ENCODE assay signal across 19 cellular contexts in the genomic region with DNA sequence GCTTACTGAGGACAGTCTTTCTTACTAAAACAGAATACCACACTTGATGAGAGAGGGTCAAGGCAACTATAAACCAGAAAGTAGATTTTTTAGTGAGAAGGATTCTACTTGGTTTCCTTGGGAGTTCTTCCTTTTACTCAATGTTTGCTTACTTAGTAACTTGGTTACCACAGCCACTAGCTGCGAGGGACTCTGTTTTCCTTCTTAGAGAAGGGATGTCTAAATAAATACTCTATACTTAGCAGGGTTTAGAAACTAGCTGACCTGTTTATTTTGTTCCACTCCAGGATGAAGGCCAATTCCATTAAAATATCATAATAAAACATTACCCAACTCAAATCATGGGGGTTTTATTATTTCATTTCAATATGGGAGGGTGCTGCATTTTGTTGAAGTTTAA.
DNase-seq lines count a peak whose midpoint lies in the region; ATAC-seq and TF ChIP-seq lines count a peak whose summit lies in the region.
"Had no signal": no experiment of that assay in that cellular context is flagged by ENCODE, and none has a peak within 500 bp of the region (broad histone marks: within the 10 kb centered on the region; RNA-seq: fewer than 3 reads in every experiment).

No MANE protein-coding gene starts in this region.

- H3K4me3 ChIP-seq in left ventricle myocardium inferior (no peak overlapping the region), lower lobe of right lung (no peak overlapping the region)
- H3K4me3 ChIP-seq: GM12878, SJSA1 had no signal

- DNase-seq in left ventricle myocardium superior (no peak), left ventricle myocardium inferior (no peak), brain pericyte (ENCODE audit: low read depth, low spot score) (peak; percentile 87), lower lobe of right lung (no peak), SHP77 treated with DMSO at 0.1 percent for 48 hours (lab: John Stamatoyannopoulos, UW) (no peak)
- no peak for DNase-seq in activated naive CD4-positive, alpha-beta T cell treated with Interleukin-2 at 50 U/mL for 16 hours
- DNase-seq: activated CD4-positive, alpha-beta T cell treated with anti-CD3 and anti-CD28 coated beads, Interleukin-2, amount 10 ng/mL, durations not matched to agents 7 days and 5 days; CD8-positive, alpha-beta memory T cell; central memory CD4-positive, alpha-beta T cell; H9; islet precursor cell; NCI-H1092; stimulated activated CD4-positive, alpha-beta T cell treated with anti-CD3 and anti-CD28 coated beads, Interleukin-12 subunit alpha, Interleukin-12 subunit beta, amount 100 ng/mL, for 4 hours; stimulated activated naive CD4-positive, alpha-beta T cell treated with Interleukin-2 at 50 U/mL for 16 hours had no signal

- H3K27ac ChIP-seq in left ventricle myocardium inferior (replicated peaks) (no peak overlapping the region), lower lobe of right lung (no peak overlapping the region)
- H3K27ac ChIP-seq: parathyroid adenoma, SJSA1 had no signal

- intact Hi-C loops in left ventricle myocardium superior (cut with micrococcal nuclease): no loop called here
- intact Hi-C loops in left ventricle myocardium inferior (cut with micrococcal nuclease): no loop called here
- intact Hi-C loops in lower lobe of right lung (cut with DNase I): no loop called here

- H3K4me1 ChIP-seq in left ventricle myocardium inferior (peaks cover 22% of the 10 kb centered on the region), lower lobe of right lung (no peaks in the 10 kb centered on the region)
- H3K4me1 ChIP-seq: parathyroid adenoma, SJSA1 had no signal

- H3K36me3 ChIP-seq in left ventricle myocardium inferior (no peaks in the 10 kb centered on the region), lower lobe of right lung (no peaks in the 10 kb centered on the region)
- H3K36me3 ChIP-seq: SJSA1 had no signal

- ATAC-seq in left ventricle myocardium superior (peak; percentile 66), lower lobe of right lung (peak; percentile 44 to 48), HG03097 (IDR thresholded peaks at IDR 0.05; ENCODE audit: low FRiP score, unreplicated experiment) (no peak), GM19324 (IDR thresholded peaks at IDR 0.05; ENCODE audit: low FRiP score, unreplicated experiment) (no peak)
- ATAC-seq: GM12878 had no signal

- no peak for TF ChIP-seq CTCF in left ventricle myocardium inferior (IDR thresholded peaks at IDR 0.05; ENCODE audit: borderline replicate concordance)
- TF ChIP-seq CTCF in lower lobe of right lung (IDR thresholded peaks at IDR 0.05): no peak

- H3K9me3 ChIP-seq in left ventricle myocardium inferior (replicated peaks) (no peaks in the 10 kb centered on the region), lower lobe of right lung (no peaks in the 10 kb centered on the region)
- H3K9me3 ChIP-seq: SJSA1 had no signal

- no peaks in the 10 kb centered on the region for H3K27me3 ChIP-seq in left ventricle myocardium inferior (ENCODE audit: low read depth)
- H3K27me3 ChIP-seq in lower lobe of right lung (ENCODE audit: low read depth): no peaks in the 10 kb centered on the region
- H3K27me3 ChIP-seq: SJSA1 had no signal

Comparison
In these comparisons a context has a peak if more than half of its experiments do, and no peak if none do; other contexts are left out.
1. ATAC-seq: peak in left ventricle myocardium superior (single experiment) and lower lobe of right lung (2 of 2); none in HG03097 (single experiment) and GM19324 (single experiment).